Comparison of ENCODE assay signal across 9 cellular contexts in genomic region chr10:116913681-116914080, GRCh38.
"Had no signal": no experiment of that assay in that cellular context is flagged by ENCODE, and none has a peak within 500 bp of the region (broad histone marks: within the 10 kb centered on the region; RNA-seq: fewer than 3 reads in every experiment).

No MANE protein-coding gene starts in this region.

- H3K4me3 ChIP-seq: GM23248, HAP-1 had no signal

- DNase-seq: GM23248, GOT3, H7, HFFc6 had no signal

- H3K9ac ChIP-seq: GM23248 had no signal

- H3K27ac Mint-ChIP-seq: HFFc6, IgD-negative memory B cell had no signal

- H2AFZ ChIP-seq: GM23248 had no signal

- H3K4me1 Mint-ChIP-seq: IgD-negative memory B cell had no signal

- H3K36me3 Mint-ChIP-seq: IgD-negative memory B cell had no signal

- H3K27me3 Mint-ChIP-seq: IgD-negative memory B cell had no signal

- H3K27ac ChIP-seq: GM23248, HL-60 had no signal

- H3K9me3 Mint-ChIP-seq: HFFc6, IgD-negative memory B cell had no signal

- H3K4me3 Mint-ChIP-seq: HFFc6, IgD-negative memory B cell had no signal

- H3K9me3 ChIP-seq: HAP-1 had no signal

- ATAC-seq: HCT116, HepG2 had no signal
